In genomic region chr2:285506-285905, GRCh38 we compare ENCODE assay signal across 14 cellular contexts. TPM values are rescaled to one million over a fixed set of nuclear protein-coding genes. Genes with fewer than 3 reads are reported as not detected.
DNase-seq lines count a peak whose midpoint lies in the region; ATAC-seq and TF ChIP-seq lines count a peak whose summit lies in the region.
"Had no signal": no experiment of that assay in that cellular context is flagged by ENCODE, and none has a peak within 500 bp of the region (broad histone marks: within the 10 kb centered on the region; RNA-seq: fewer than 3 reads in every experiment).

No MANE protein-coding gene starts in this region.

- DNase-seq in GM23338 (ENCODE audit: low spot score): peak; percentile 59
- peak; percentile 66 for DNase-seq in astrocyte of the spinal cord (ENCODE audit: low read depth, low spot score)
- DNase-seq in iPS-NIHi7 (ENCODE audit: extremely low spot score): peak; percentile 34
- no peak for DNase-seq in DMS53 (lab: John Stamatoyannopoulos, UW)
- no peak for DNase-seq in breast epithelium (ENCODE audit: low spot score in 2 of 2)
- no peak for DNase-seq in foreskin melanocyte
- DNase-seq: activated CD8-positive, alpha-beta T cell treated with anti-CD3 and anti-CD28 coated beads for 36 hours; BE2C; KG1; posterior cingulate gyrus; stimulated activated CD4-positive, alpha-beta T cell treated with anti-CD3 and anti-CD28 coated beads, Interleukin-4, amount 100 ng/mL, for 4 hours had no signal

- H3K79me2 ChIP-seq in ACC112 (ENCODE audit: control insufficient read depth, insufficient read depth, low read length, unreplicated experiment) (no peaks in the 10 kb centered on the region), GM23338 (replicated peaks; ENCODE audit: insufficient read depth) (0 out of 2 replicates have a peak, but pooled peaks cover under 1% of the 10 kb centered on the region)

- H4K20me1 ChIP-seq in GM23338 (replicated peaks; ENCODE audit: insufficient read depth): no peaks in the 10 kb centered on the region; the same call in 1 of the 2 replicates

- H3K27me3 Mint-ChIP-seq in GM23338 (ENCODE audit: insufficient read depth, low read depth, poor library complexity): peaks cover 35% of the 10 kb centered on the region

- H3K9me3 ChIP-seq in breast epithelium: no peaks in the 10 kb centered on the region
- H3K9me3 ChIP-seq: BE2C had no signal

- H3K9me2 ChIP-seq in GM23338 (ENCODE audit: insufficient read depth): no peaks in the 10 kb centered on the region

- intact Hi-C loops in breast epithelium (cut with DNase I; ENCODE audit: low total_unique reads): no loop called here

- H3K36me3 Mint-ChIP-seq in GM23338 (ENCODE audit: low read depth): peaks cover 17% of the 10 kb centered on the region; the same call in 2 of the 3 replicates

- H3K36me3 ChIP-seq in ACC112 (ENCODE audit: insufficient read depth, low read length) (peaks cover 6% of the 10 kb centered on the region; the same call in 1 of the 2 replicates), GM23338 (ENCODE audit: insufficient read depth) (0 out of 2 replicates have a peak, but pooled peaks cover 8% of the 10 kb centered on the region), breast epithelium (peaks cover under 1% of the 10 kb centered on the region)
- H3K36me3 ChIP-seq: BE2C had no signal

- in situ Hi-C loops in astrocyte of the spinal cord (cut with HindIII; ENCODE audit: low sequenced_read_pairs): no loop called here

- peaks cover 15% of the 10 kb centered on the region for H3F3A ChIP-seq in GM23338 (replicated peaks; ENCODE audit: low read depth)

- ATAC-seq in GM23338: peak; percentile 1; the same call in 1 of the 3 replicates
- ATAC-seq in HG02884 (IDR thresholded peaks at IDR 0.05; ENCODE audit: unreplicated experiment): no peak
- ATAC-seq: activated CD8-positive, alpha-beta T cell treated with anti-CD3 and anti-CD28 coated beads for 36 hours had no signal

- no peaks in the 10 kb centered on the region; the same call in 2 of the 3 replicates for H3K9me3 Mint-ChIP-seq in GM23338
- H3K9me3 Mint-ChIP-seq: activated CD8-positive, alpha-beta T cell treated with anti-CD3 and anti-CD28 coated beads for 36 hours had no signal

- H3K4me1 ChIP-seq in ACC112 (ENCODE audit: control insufficient read depth, insufficient read depth, low read length, unreplicated experiment): peaks cover 27% of the 10 kb centered on the region
- peaks cover 43% of the 10 kb centered on the region for H3K4me1 ChIP-seq in GM23338 (ENCODE audit: insufficient read depth)
- no peaks in the 10 kb centered on the region for H3K4me1 ChIP-seq in breast epithelium
- H3K4me1 ChIP-seq: BE2C had no signal

- H3K4me1 Mint-ChIP-seq in GM23338: peaks cover 42% of the 10 kb centered on the region

- 0 out of 2 replicates have a peak overlapping the region, but pooled peaks have one; percentile 31 for H3K27ac ChIP-seq in ACC112 (ENCODE audit: low read depth, low read length)
- 0 out of 2 replicates have a peak overlapping the region, but pooled peaks have one; percentile 4 for H3K27ac ChIP-seq in GM23338 (ENCODE audit: low read depth)
- H3K27ac ChIP-seq in breast epithelium: no peak overlapping the region

- H3K4me3 ChIP-seq in ACC112 (ENCODE audit: low read depth, low read length) (no peak overlapping the region), GM23338 (no peak overlapping the region; the same call in 1 of the 2 replicates), astrocyte of the spinal cord (ENCODE audit: low read depth, low read length) (no peak overlapping the region), breast epithelium (no peak overlapping the region)

- TF ChIP-seq POLR2A in breast epithelium (IDR thresholded peaks at IDR 0.05): no peak

- peak overlapping the region; percentile 84 for H3K4me2 ChIP-seq in GM23338

- H3K27me3 ChIP-seq in ACC112 (ENCODE audit: insufficient read depth, low read length) (peaks cover 32% of the 10 kb centered on the region), GM23338 (ENCODE audit: insufficient read depth) (peaks cover 42% of the 10 kb centered on the region), breast epithelium (peaks cover 0 to 28% of the 10 kb centered on the region in 2 donors)

- no peak for TF ChIP-seq CTCF in GM23338 (conservative IDR thresholded peaks at IDR 0.05; ENCODE audit: low read depth in 2 of 2)
- TF ChIP-seq CTCF in astrocyte of the spinal cord (IDR thresholded peaks at IDR 0.05; ENCODE audit: low read depth, low read length): no peak
- TF ChIP-seq CTCF in breast epithelium (IDR thresholded peaks at IDR 0.05): no peak

- H3K4me3 Mint-ChIP-seq in GM23338: peak overlapping the region; percentile 23
- H3K4me3 Mint-ChIP-seq: activated CD8-positive, alpha-beta T cell treated with anti-CD3 and anti-CD28 coated beads for 36 hours had no signal

- no peak overlapping the region for H3K27ac Mint-ChIP-seq in GM23338
- H3K27ac Mint-ChIP-seq: activated CD8-positive, alpha-beta T cell treated with anti-CD3 and anti-CD28 coated beads for 36 hours had no signal

- no peak overlapping the region for H2AFZ ChIP-seq in ACC112 (ENCODE audit: low read length, unreplicated experiment)
- no peak overlapping the region for H2AFZ ChIP-seq in GM23338

TF ChIP-seq in GM23338, 12 proteins besides CTCF, POLR2A, EP300 and RAD21 (continues in another document):
- TF ChIP-seq ETS1 (IDR thresholded peaks at IDR 0.05) (no peak), ZNF331 (CRISPR knock-in tag; IDR thresholded peaks at IDR 0.05; ENCODE audit: low read depth) (no peak), EZH2 (IDR thresholded peaks at IDR 0.05; ENCODE audit: low read depth, unreplicated experiment) (no peak), ZNF114 (CRISPR knock-in tag; IDR thresholded peaks at IDR 0.05) (no peak), CREB1 (CRISPR knock-in tag; IDR thresholded peaks at IDR 0.05; ENCODE audit: low read depth) (no peak), JUNB (IDR thresholded peaks at IDR 0.05; ENCODE audit: unreplicated experiment) (no peak), POLR2AphosphoS5 (IDR thresholded peaks at IDR 0.05; ENCODE audit: low read depth) (no peak), STAT1 (IDR thresholded peaks at IDR 0.05; ENCODE audit: unreplicated experiment) (no peak)

RNA-seq across cellular contexts. Expression of gene ALKAL2, which starts 2.4 kb away (rescaled TPM):
- total RNA-seq in GM23338 (2014; rRNA removed; shearing (Covaris generic)): 4.5 and 6.4 TPM in 2 replicates
- 11.3 and 12.1 TPM in 2 replicates for polyA plus RNA-seq in GM23338 (2016; fragmentation: Nextera tagmentation; extraction: Ambion mirVana)
- 10 to 100 TPM; 10.1 to 26.4 (median 16.1) TPM for total RNA-seq in breast epithelium
- total RNA-seq: activated CD8-positive, alpha-beta T cell treated with anti-CD3 and anti-CD28 coated beads for 36 hours; endothelial cell of umbilical vein had no signal
- polyA plus RNA-seq: endothelial cell of umbilical vein had no signal

RNA-seq across cellular contexts. Expression of gene ACP1, which starts 20.8 kb away (rescaled TPM):
- 189 and 213 TPM in 2 replicates for total RNA-seq in GM23338 (2014; rRNA removed; shearing (Covaris generic))
- 263 and 281 TPM in 2 replicates for polyA plus RNA-seq in GM23338 (2016; fragmentation: Nextera tagmentation; extraction: Ambion mirVana)
- total RNA-seq in breast epithelium: 100 to 1,000 TPM in 1 of 3 donors, 10 to 100 TPM in 2; 84.0 to 109 (median 84.2) TPM

RNA-seq across cellular contexts. Expression of gene SH3YL1, which starts 21.7 kb away (rescaled TPM):
- total RNA-seq in GM23338 (2014; rRNA removed; shearing (Covaris generic)): 42.1 and 45.8 TPM in 2 replicates
- 31.5 and 35.6 TPM in 2 replicates for polyA plus RNA-seq in GM23338 (2016; fragmentation: Nextera tagmentation; extraction: Ambion mirVana)
- total RNA-seq in breast epithelium: 100 to 1,000 TPM in 1 of 3 donors, 10 to 100 TPM in 2; 40.5 to 151 (median 81.6) TPM

Comparison
In these comparisons a context has a peak if more than half of its experiments do, and no peak if none do; other contexts are left out.
1. H3K27ac ChIP-seq: peak in ACC112 (single experiment) and GM23338 (single experiment); none in breast epithelium (0 of 2).
2. DNase-seq: peak in GM23338 (single experiment), astrocyte of the spinal cord (single experiment) and iPS-NIHi7 (single experiment); none in DMS53 (single experiment), breast epithelium (0 of 2) and foreskin melanocyte (single experiment).